1 cellular context compared by ENCODE assay signal in the genomic region with DNA sequence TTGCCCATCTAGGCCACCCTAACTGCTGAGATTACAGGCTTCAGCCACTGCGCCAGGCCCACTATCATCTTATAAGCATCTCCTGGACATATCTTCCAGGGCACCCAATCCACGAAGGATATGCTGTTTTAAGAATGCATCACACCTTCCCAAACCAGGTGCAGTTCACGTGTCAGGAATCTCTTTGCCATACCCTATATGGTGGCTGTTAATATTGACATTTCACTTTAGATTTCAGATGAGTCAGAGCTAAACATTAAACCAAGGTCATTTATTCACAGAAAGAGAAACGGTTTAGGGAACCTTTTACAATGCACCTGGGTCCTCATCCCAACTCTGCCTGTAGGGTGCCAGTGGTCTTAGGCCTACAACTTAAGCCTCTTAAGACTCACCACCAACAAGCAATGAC.
A peak's percentile ranks its signal among the peaks of the same experiment; 100 is the strongest.
TF ChIP-seq lines count a peak whose summit lies in the region.

No MANE protein-coding gene starts in this region.

TF ChIP-seq in HepG2, 621 proteins besides CTCF, POLR2A, EP300 and RAD21 (continued from another document):
- TF ChIP-seq, protein P1, sequence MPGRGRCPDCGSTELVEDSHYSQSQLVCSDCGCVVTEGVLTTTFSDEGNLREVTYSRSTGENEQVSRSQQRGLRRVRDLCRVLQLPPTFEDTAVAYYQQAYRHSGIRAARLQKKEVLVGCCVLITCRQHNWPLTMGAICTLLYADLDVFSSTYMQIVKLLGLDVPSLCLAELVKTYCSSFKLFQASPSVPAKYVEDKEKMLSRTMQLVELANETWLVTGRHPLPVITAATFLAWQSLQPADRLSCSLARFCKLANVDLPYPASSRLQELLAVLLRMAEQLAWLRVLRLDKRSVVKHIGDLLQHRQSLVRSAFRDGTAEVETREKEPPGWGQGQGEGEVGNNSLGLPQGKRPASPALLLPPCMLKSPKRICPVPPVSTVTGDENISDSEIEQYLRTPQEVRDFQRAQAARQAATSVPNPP (CRISPR knock-in tag; IDR thresholded peaks at IDR 0.05), result peak; percentile 32; the same call in 1 of the 2 replicates
- TF ChIP-seq ZNF614 (CRISPR knock-in tag; IDR thresholded peaks at IDR 0.05; ENCODE audit: borderline replicate concordance) (peak; percentile 53; the same call in 1 of the 2 replicates), CCDC6 (CRISPR knock-in tag; IDR thresholded peaks at IDR 0.05) (0 out of 2 replicates have a peak, but pooled peaks have one; percentile 54), KMT2A (CRISPR knock-in tag; IDR thresholded peaks at IDR 0.05) (no peak), ESRRA (CRISPR knock-in tag; IDR thresholded peaks at IDR 0.05; ENCODE audit: low read depth) (no peak), KLF11 (CRISPR knock-in tag; IDR thresholded peaks at IDR 0.05) (no peak; the same call in 1 of the 2 replicates), RNF2 (conservative IDR thresholded peaks at IDR 0.05; ENCODE audit: low read depth) (0 out of 2 replicates have a peak, but pooled peaks have one; percentile 56), MAZ (IDR thresholded peaks at IDR 0.05; ENCODE audit: borderline replicate concordance, low read depth, low read length) (no peak), MAZ (CRISPR knock-in tag; IDR thresholded peaks at IDR 0.05; ENCODE audit: low read depth) (no peak), ZNF33A (CRISPR knock-in tag; IDR thresholded peaks at IDR 0.05; ENCODE audit: borderline replicate concordance) (no peak), SOX6 (IDR thresholded peaks at IDR 0.05) (no peak), SOX6 (CRISPR knock-in tag; IDR thresholded peaks at IDR 0.05) (peak; percentile 69), ZNF24 (IDR thresholded peaks at IDR 0.05) (0 out of 2 replicates have a peak, but pooled peaks have one; percentile 53), ZNF569 (CRISPR knock-in tag; IDR thresholded peaks at IDR 0.05; ENCODE audit: borderline replicate concordance) (no peak), TARDBP (CRISPR knock-in tag; IDR thresholded peaks at IDR 0.05) (peak; percentile 64; the same call in 1 of the 2 replicates), SAP130 (CRISPR knock-in tag; IDR thresholded peaks at IDR 0.05; ENCODE audit: low read depth) (peak; percentile 76), ZNF567 (CRISPR knock-in tag; IDR thresholded peaks at IDR 0.05; ENCODE audit: borderline replicate concordance) (no peak), ZSCAN25 (CRISPR knock-in tag; IDR thresholded peaks at IDR 0.05) (0 out of 2 replicates have a peak, but pooled peaks have one; percentile 27), REPIN1 (CRISPR knock-in tag; IDR thresholded peaks at IDR 0.05; ENCODE audit: borderline replicate concordance, low read depth) (peak; percentile 60; the same call in 1 of the 2 replicates), MIXL1 (CRISPR knock-in tag; IDR thresholded peaks at IDR 0.05) (peak; percentile 67; the same call in 1 of the 2 replicates), NCOA2 (CRISPR knock-in tag; IDR thresholded peaks at IDR 0.05) (peak; percentile 72; the same call in 1 of the 2 replicates), ZNF225 (CRISPR knock-in tag; IDR thresholded peaks at IDR 0.05) (no peak), MTF2 (CRISPR knock-in tag; IDR thresholded peaks at IDR 0.05; ENCODE audit: borderline replicate concordance) (no peak), CEBPG (CRISPR knock-in tag; IDR thresholded peaks at IDR 0.05) (no peak), DMAP1 (CRISPR knock-in tag; IDR thresholded peaks at IDR 0.05) (no peak), ZNF253 (CRISPR knock-in tag; IDR thresholded peaks at IDR 0.05; ENCODE audit: borderline replicate concordance) (no peak), KAT8 (CRISPR knock-in tag; IDR thresholded peaks at IDR 0.05) (peak; percentile 61), ZMAT3 (CRISPR knock-in tag; conservative IDR thresholded peaks at IDR 0.05) (peak; percentile 86; the same call in 1 of the 2 replicates), TOPORS (CRISPR knock-in tag; IDR thresholded peaks at IDR 0.05) (0 out of 2 replicates have a peak, but pooled peaks have one; percentile 27), CREB1 (IDR thresholded peaks at IDR 0.05) (no peak), CREB1 (CRISPR knock-in tag; IDR thresholded peaks at IDR 0.05) (peak; percentile 58), KAT2B (IDR thresholded peaks at IDR 0.05; ENCODE audit: borderline replicate concordance, low read depth, low read length) (no peak), ZNF44 (CRISPR knock-in tag; IDR thresholded peaks at IDR 0.05) (no peak), ZNF263 (CRISPR knock-in tag; IDR thresholded peaks at IDR 0.05) (no peak), PAX8 (CRISPR knock-in tag; IDR thresholded peaks at IDR 0.05; ENCODE audit: borderline replicate concordance) (no peak), ZNF230 (CRISPR knock-in tag; IDR thresholded peaks at IDR 0.05) (0 out of 2 replicates have a peak, but pooled peaks have one; percentile 36), BCL6 (CRISPR knock-in tag; IDR thresholded peaks at IDR 0.05) (peak; percentile 91), ISX (CRISPR knock-in tag; conservative IDR thresholded peaks at IDR 0.05) (no peak), NFIC (IDR thresholded peaks at IDR 0.05; ENCODE audit: low read length) (peak; percentile 25; the same call in 1 of the 2 replicates), ZNF282 (IDR thresholded peaks at IDR 0.05; ENCODE audit: partially characterized antibody) (no peak), TEAD2 (CRISPR knock-in tag; IDR thresholded peaks at IDR 0.05) (no peak)
- TF ChIP-seq, protein P2, sequence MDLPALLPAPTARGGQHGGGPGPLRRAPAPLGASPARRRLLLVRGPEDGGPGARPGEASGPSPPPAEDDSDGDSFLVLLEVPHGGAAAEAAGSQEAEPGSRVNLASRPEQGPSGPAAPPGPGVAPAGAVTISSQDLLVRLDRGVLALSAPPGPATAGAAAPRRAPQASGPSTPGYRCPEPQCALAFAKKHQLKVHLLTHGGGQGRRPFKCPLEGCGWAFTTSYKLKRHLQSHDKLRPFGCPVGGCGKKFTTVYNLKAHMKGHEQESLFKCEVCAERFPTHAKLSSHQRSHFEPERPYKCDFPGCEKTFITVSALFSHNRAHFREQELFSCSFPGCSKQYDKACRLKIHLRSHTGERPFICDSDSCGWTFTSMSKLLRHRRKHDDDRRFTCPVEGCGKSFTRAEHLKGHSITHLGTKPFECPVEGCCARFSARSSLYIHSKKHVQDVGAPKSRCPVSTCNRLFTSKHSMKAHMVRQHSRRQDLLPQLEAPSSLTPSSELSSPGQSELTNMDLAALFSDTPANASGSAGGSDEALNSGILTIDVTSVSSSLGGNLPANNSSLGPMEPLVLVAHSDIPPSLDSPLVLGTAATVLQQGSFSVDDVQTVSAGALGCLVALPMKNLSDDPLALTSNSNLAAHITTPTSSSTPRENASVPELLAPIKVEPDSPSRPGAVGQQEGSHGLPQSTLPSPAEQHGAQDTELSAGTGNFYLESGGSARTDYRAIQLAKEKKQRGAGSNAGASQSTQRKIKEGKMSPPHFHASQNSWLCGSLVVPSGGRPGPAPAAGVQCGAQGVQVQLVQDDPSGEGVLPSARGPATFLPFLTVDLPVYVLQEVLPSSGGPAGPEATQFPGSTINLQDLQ (CRISPR knock-in tag; IDR thresholded peaks at IDR 0.05), result no peak
- TF ChIP-seq, protein P3, sequence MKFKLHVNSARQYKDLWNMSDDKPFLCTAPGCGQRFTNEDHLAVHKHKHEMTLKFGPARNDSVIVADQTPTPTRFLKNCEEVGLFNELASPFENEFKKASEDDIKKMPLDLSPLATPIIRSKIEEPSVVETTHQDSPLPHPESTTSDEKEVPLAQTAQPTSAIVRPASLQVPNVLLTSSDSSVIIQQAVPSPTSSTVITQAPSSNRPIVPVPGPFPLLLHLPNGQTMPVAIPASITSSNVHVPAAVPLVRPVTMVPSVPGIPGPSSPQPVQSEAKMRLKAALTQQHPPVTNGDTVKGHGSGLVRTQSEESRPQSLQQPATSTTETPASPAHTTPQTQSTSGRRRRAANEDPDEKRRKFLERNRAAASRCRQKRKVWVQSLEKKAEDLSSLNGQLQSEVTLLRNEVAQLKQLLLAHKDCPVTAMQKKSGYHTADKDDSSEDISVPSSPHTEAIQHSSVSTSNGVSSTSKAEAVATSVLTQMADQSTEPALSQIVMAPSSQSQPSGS (CRISPR knock-in tag; IDR thresholded peaks at IDR 0.05), result peak; percentile 55; the same call in 1 of the 2 replicates
- TF ChIP-seq, protein P4, sequence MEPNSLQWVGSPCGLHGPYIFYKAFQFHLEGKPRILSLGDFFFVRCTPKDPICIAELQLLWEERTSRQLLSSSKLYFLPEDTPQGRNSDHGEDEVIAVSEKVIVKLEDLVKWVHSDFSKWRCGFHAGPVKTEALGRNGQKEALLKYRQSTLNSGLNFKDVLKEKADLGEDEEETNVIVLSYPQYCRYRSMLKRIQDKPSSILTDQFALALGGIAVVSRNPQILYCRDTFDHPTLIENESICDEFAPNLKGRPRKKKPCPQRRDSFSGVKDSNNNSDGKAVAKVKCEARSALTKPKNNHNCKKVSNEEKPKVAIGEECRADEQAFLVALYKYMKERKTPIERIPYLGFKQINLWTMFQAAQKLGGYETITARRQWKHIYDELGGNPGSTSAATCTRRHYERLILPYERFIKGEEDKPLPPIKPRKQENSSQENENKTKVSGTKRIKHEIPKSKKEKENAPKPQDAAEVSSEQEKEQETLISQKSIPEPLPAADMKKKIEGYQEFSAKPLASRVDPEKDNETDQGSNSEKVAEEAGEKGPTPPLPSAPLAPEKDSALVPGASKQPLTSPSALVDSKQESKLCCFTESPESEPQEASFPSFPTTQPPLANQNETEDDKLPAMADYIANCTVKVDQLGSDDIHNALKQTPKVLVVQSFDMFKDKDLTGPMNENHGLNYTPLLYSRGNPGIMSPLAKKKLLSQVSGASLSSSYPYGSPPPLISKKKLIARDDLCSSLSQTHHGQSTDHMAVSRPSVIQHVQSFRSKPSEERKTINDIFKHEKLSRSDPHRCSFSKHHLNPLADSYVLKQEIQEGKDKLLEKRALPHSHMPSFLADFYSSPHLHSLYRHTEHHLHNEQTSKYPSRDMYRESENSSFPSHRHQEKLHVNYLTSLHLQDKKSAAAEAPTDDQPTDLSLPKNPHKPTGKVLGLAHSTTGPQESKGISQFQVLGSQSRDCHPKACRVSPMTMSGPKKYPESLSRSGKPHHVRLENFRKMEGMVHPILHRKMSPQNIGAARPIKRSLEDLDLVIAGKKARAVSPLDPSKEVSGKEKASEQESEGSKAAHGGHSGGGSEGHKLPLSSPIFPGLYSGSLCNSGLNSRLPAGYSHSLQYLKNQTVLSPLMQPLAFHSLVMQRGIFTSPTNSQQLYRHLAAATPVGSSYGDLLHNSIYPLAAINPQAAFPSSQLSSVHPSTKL (CRISPR knock-in tag; IDR thresholded peaks at IDR 0.05), result peak; percentile 94
- TF ChIP-seq, protein P5, sequence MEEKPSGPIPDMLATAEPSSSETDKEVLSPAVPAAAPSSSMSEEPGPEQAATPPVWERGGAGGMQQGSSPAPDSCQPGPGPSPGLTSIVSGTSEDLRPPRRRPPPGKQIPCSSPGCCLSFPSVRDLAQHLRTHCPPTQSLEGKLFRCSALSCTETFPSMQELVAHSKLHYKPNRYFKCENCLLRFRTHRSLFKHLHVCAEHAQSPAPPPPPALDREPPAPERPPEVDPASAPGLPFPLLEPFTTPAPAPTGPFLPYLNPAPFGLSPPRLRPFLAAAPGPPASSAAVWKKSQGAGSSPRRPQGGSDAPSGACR (CRISPR knock-in tag; IDR thresholded peaks at IDR 0.05), result no peak
- TF ChIP-seq, protein P6, sequence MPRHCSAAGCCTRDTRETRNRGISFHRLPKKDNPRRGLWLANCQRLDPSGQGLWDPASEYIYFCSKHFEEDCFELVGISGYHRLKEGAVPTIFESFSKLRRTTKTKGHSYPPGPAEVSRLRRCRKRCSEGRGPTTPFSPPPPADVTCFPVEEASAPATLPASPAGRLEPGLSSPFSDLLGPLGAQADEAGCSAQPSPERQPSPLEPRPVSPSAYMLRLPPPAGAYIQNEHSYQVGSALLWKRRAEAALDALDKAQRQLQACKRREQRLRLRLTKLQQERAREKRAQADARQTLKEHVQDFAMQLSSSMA (CRISPR knock-in tag; IDR thresholded peaks at IDR 0.05), result no peak
- TF ChIP-seq, protein P7, sequence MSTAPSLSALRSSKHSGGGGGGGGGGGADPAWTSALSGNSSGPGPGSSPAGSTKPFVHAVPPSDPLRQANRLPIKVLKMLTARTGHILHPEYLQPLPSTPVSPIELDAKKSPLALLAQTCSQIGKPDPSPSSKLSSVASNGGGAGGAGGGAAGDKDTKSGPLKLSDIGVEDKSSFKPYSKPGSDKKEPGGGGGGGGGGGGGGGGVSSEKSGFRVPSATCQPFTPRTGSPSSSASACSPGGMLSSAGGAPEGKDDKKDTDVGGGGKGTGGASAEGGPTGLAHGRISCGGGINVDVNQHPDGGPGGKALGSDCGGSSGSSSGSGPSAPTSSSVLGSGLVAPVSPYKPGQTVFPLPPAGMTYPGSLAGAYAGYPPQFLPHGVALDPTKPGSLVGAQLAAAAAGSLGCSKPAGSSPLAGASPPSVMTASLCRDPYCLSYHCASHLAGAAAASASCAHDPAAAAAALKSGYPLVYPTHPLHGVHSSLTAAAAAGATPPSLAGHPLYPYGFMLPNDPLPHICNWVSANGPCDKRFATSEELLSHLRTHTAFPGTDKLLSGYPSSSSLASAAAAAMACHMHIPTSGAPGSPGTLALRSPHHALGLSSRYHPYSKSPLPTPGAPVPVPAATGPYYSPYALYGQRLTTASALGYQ (CRISPR knock-in tag; IDR thresholded peaks at IDR 0.05), result peak; percentile 29; the same call in 1 of the 2 replicates
